24 cellular contexts compared by ENCODE assay signal in genomic region chr20:36179170-36179945, GRCh38. TPM values are rescaled to one million over a fixed set of nuclear protein-coding genes. Genes with fewer than 3 reads are reported as not detected.
A peak's percentile ranks its signal among the peaks of the same experiment; 100 is the strongest.
DNase-seq lines count a peak whose midpoint lies in the region; ATAC-seq and TF ChIP-seq lines count a peak whose summit lies in the region.
"Had no signal": no experiment of that assay in that cellular context is flagged by ENCODE, and none has a peak within 500 bp of the region (broad histone marks: within the 10 kb centered on the region; RNA-seq: fewer than 3 reads in every experiment).

No MANE protein-coding gene starts in this region.

- no peaks in the 10 kb centered on the region for H3K79me2 ChIP-seq in osteoblast (ENCODE audit: insufficient read depth, low read length)

- H3K4me2 ChIP-seq in osteoblast (ENCODE audit: insufficient read depth, low read length): no peak overlapping the region
- H3K4me2 ChIP-seq: A549; BLaER1 treated with 17β-estradiol and CSF1 and Interleukin-3, amounts not matched to agents 10 nM and 100 nM had no signal

- ATAC-seq in upper lobe of right lung: no peak
- ATAC-seq: A549; lower lobe of right lung; stimulated activated effector memory CD8-positive, alpha-beta T cell treated with anti-CD3 and anti-CD28 coated beads, Interleukin-12 subunit alpha, Interleukin-12 subunit beta, amount 100 ng/mL, for 72 hours had no signal

- no peak overlapping the region for H3K27ac ChIP-seq in SJCRH30
- H3K27ac ChIP-seq in osteoblast (ENCODE audit: low read depth, low read length): no peak overlapping the region
- no peak overlapping the region for H3K27ac ChIP-seq in upper lobe of right lung
- H3K27ac ChIP-seq: A549; BLaER1 treated with 17β-estradiol and CSF1 and Interleukin-3, amounts not matched to agents 10 nM and 100 nM; breast epithelium; GM23248; lower lobe of right lung; parathyroid adenoma; sigmoid colon; thoracic aorta had no signal

- no peak overlapping the region for H2AFZ ChIP-seq in osteoblast (ENCODE audit: low read length)
- H2AFZ ChIP-seq: GM23248, parathyroid adenoma had no signal

- intact Hi-C loops in upper lobe of right lung (cut with DNase I): no loop called here

- DNase-seq in NCI-H748 (lab: John Stamatoyannopoulos, UW; ENCODE audit: unreplicated experiment) (peak; percentile 52), NCI-H748 treated with DMSO at 0.1 percent for 48 hours (lab: John Stamatoyannopoulos, UW) (no peak), SJCRH30 (peak; percentile 53 to 56), hypothalamus (lab: John Stamatoyannopoulos, UW) (peak in 38 of 51 donors; percentile 4 to 81 (median 54)), osteoblast (ENCODE audit: insufficient read length, low spot score, missing footprints) (peak; percentile 77), mesenteric fat pad (ENCODE audit: low spot score) (no peak), DMS79 (lab: John Stamatoyannopoulos, UW) (no peak), upper lobe of right lung (no peak)
- DNase-seq: activated CD4-positive, alpha-beta T cell treated with anti-CD3 and anti-CD28 coated beads, Interleukin-2, amount 10 ng/mL, durations not matched to agents 24 days and 14 days; activated CD8-positive, alpha-beta memory T cell treated with anti-CD3 and anti-CD28 coated beads, Interleukin-2, amount 50 U/mL, for 4 hours; GM23248; lower lobe of right lung; NCI-H2081; NCI-H524 treated with DMSO at 0.1 percent for 48 hours; OCI-M1; SHP77; sigmoid colon had no signal

- H3K27me3 ChIP-seq in SJCRH30 (no peaks in the 10 kb centered on the region), osteoblast (ENCODE audit: insufficient read depth, low read length) (no peaks in the 10 kb centered on the region), upper lobe of right lung (no peaks in the 10 kb centered on the region)
- H3K27me3 ChIP-seq: BLaER1 treated with 17β-estradiol and CSF1 and Interleukin-3, amounts not matched to agents 10 nM and 100 nM; breast epithelium; sigmoid colon had no signal

- no peaks in the 10 kb centered on the region for H3K9me3 ChIP-seq in SJCRH30 (replicated peaks)
- H3K9me3 ChIP-seq in osteoblast (ENCODE audit: low read depth, low read length): no peaks in the 10 kb centered on the region
- H3K9me3 ChIP-seq in upper lobe of right lung: no peaks in the 10 kb centered on the region
- H3K9me3 ChIP-seq: A549; BLaER1 treated with 17β-estradiol and CSF1 and Interleukin-3, amounts not matched to agents 10 nM and 100 nM; breast epithelium; lower lobe of right lung; sigmoid colon; thoracic aorta had no signal

- H4K20me1 ChIP-seq in osteoblast (ENCODE audit: insufficient read depth, low read length): no peaks in the 10 kb centered on the region
- H4K20me1 ChIP-seq: BLaER1 treated with 17β-estradiol and CSF1 and Interleukin-3, amounts not matched to agents 10 nM and 100 nM had no signal

- H3K36me3 ChIP-seq in SJCRH30 (no peaks in the 10 kb centered on the region), osteoblast (ENCODE audit: insufficient read depth, low read length) (no peaks in the 10 kb centered on the region), upper lobe of right lung (peaks cover 60% of the 10 kb centered on the region)

- H3K4me3 ChIP-seq in SJCRH30 (no peak overlapping the region), osteoblast (ENCODE audit: insufficient read depth, low read length) (no peak overlapping the region), upper lobe of right lung (no peak overlapping the region)
- H3K4me3 ChIP-seq: A549; BLaER1 treated with 17β-estradiol and CSF1 and Interleukin-3, amounts not matched to agents 10 nM and 100 nM; breast epithelium; GM23248; lower lobe of right lung; sigmoid colon; thoracic aorta had no signal

- TF ChIP-seq CTCF in osteoblast (IDR thresholded peaks at IDR 0.05; ENCODE audit: extremely low read depth, low read depth, low read length) (no peak), upper lobe of right lung (IDR thresholded peaks at IDR 0.05) (no peak)

- peaks cover 6% of the 10 kb centered on the region; the same call in 1 of the 2 replicates for H3K4me1 ChIP-seq in SJCRH30
- peaks cover 9% of the 10 kb centered on the region for H3K4me1 ChIP-seq in osteoblast (ENCODE audit: insufficient read depth, low read length)
- no peaks in the 10 kb centered on the region for H3K4me1 ChIP-seq in upper lobe of right lung
- H3K4me1 ChIP-seq: A549, breast epithelium, lower lobe of right lung, parathyroid adenoma, sigmoid colon had no signal

RNA-seq across cellular contexts. Expression of gene EPB41L1, which starts 24.8 kb away (rescaled TPM):
- total RNA-seq in SJCRH30 (2014; rRNA removed; shearing (Covaris generic)): 6.7 and 8.0 TPM in 2 replicates
- total RNA-seq in osteoblast: 26.8 and 32.4 TPM in 2 replicates
- 59.7 TPM for total RNA-seq in mesenteric fat pad
- total RNA-seq in upper lobe of right lung: 61.4 TPM
- total RNA-seq: T-helper 1 cell treated with Interleukin-12 subunit alpha and Interleukin-12 subunit beta and Interleukin-4 antibody, amounts not matched to agents 30 ng/mL and 1 ng/mL, for 36 hours had no signal

RNA-seq across cellular contexts. Expression of gene AAR2, which starts 56.9 kb away (rescaled TPM):
- 65.5 and 67.8 TPM in 2 replicates for total RNA-seq in SJCRH30 (2014; rRNA removed; shearing (Covaris generic))
- total RNA-seq in osteoblast: 28.3 and 29.0 TPM in 2 replicates
- 27.1 TPM for total RNA-seq in mesenteric fat pad
- 24.4 TPM for total RNA-seq in upper lobe of right lung

Comparison
In these comparisons a context has a peak if more than half of its experiments do, and no peak if none do; other contexts are left out.
1. DNase-seq: peak in NCI-H748 (single experiment), SJCRH30 (2 of 2), hypothalamus (38 of 51) and osteoblast (single experiment); none in NCI-H748 treated with DMSO at 0.1 percent for 48 hours (single experiment), mesenteric fat pad (single experiment), DMS79 (single experiment) and upper lobe of right lung (single experiment).